11 cellular contexts compared by ENCODE assay signal in genomic region chr17:14203392-14203791, GRCh38. TPM values are rescaled to one million over a fixed set of nuclear protein-coding genes. Genes with fewer than 3 reads are reported as not detected.
DNase-seq lines count a peak whose midpoint lies in the region; ATAC-seq, FAIRE-seq and TF ChIP-seq lines count a peak whose summit lies in the region.
"Had no signal": no experiment of that assay in that cellular context is flagged by ENCODE, and none has a peak within 500 bp of the region (broad histone marks: within the 10 kb centered on the region; RNA-seq: fewer than 3 reads in every experiment).

No MANE protein-coding gene starts in this region.

- DNase-seq in AG04449 (ENCODE audit: low read depth, low spot score) (no peak), H7 (peak; percentile 58), fibroblast of pulmonary artery (ENCODE audit: low read depth) (peak; percentile 14), pancreas (no peak)
- peak; percentile 60 for DNase-seq in activated CD4-positive, alpha-beta memory T cell treated with anti-CD3 and anti-CD28 coated beads for 36 hours
- DNase-seq: activated B cell treated with CpG ODN at 0.5 μM for 24 hours, left lung, uterus had no signal

- TF ChIP-seq CTCF in AG04449 (IDR thresholded peaks at IDR 0.05; ENCODE audit: insufficient read depth, low read length, missing control alignments) (peak; percentile 12), fibroblast of pulmonary artery (IDR thresholded peaks at IDR 0.05; ENCODE audit: low read length, missing control alignments) (peak; percentile 35), pancreas (IDR thresholded peaks at IDR 0.05) (no peak)

- CTCF ChIA-PET in AG04449 (lab: Yijun Ruan, JAX) = interaction anchor here (1.4 kb wide), 1 partner anchor 9 kb away, joined by 8 read pairs; no protein-coding TSS in a partner anchor
- CTCF ChIA-PET in activated CD4-positive, alpha-beta memory T cell treated with anti-CD3 and anti-CD28 coated beads for 36 hours (lab: Charles Lee) = interaction anchor here (0.7 to 1.4 kb wide), 8 partner anchors 80 to 605 kb away, joined by 3 to 9 read pairs (median 6); partner anchors contain the start of gene HS3ST3B1

- no peak overlapping the region for H3K4me3 ChIP-seq in AG04449 (ENCODE audit: low read depth, low read length)
- H3K4me3 ChIP-seq in H7 (ENCODE audit: insufficient read depth, low read depth, low read length) = no peak overlapping the region
- no peak overlapping the region for H3K4me3 ChIP-seq in fibroblast of pulmonary artery (replicated peaks; ENCODE audit: low read depth, low read length)
- H3K4me3 ChIP-seq in pancreas = no peak overlapping the region
- H3K4me3 ChIP-seq: left lung, uterus had no signal

- H3K36me3 Mint-ChIP-seq in activated CD4-positive, alpha-beta memory T cell treated with anti-CD3 and anti-CD28 coated beads for 36 hours = peaks cover 37% of the 10 kb centered on the region

- WGBS in pancreas, 2 donors = 83 to 90% methylated on average over 3 of the region's 3 CpGs

- H3K27me3 Mint-ChIP-seq in activated CD4-positive, alpha-beta memory T cell treated with anti-CD3 and anti-CD28 coated beads for 36 hours = no peaks in the 10 kb centered on the region

- H3K9me3 Mint-ChIP-seq in activated CD4-positive, alpha-beta memory T cell treated with anti-CD3 and anti-CD28 coated beads for 36 hours = no peaks in the 10 kb centered on the region
- H3K9me3 Mint-ChIP-seq: activated B cell treated with CpG ODN at 0.5 μM for 24 hours had no signal

- H3K27ac Mint-ChIP-seq in activated CD4-positive, alpha-beta memory T cell treated with anti-CD3 and anti-CD28 coated beads for 36 hours = peak overlapping the region; percentile 77
- H3K27ac Mint-ChIP-seq: activated B cell treated with CpG ODN at 0.5 μM for 24 hours had no signal

- H3K36me3 ChIP-seq in H7 (replicated peaks; ENCODE audit: control insufficient read depth, insufficient read depth, low read length) (no peaks in the 10 kb centered on the region; the same call in 1 of the 2 replicates), pancreas (peaks cover 0 to 7% (median 3%) of the 10 kb centered on the region in 3 donors)
- H3K36me3 ChIP-seq: uterus had no signal

- POLR2A ChIA-PET in AG04449 (lab: Yijun Ruan, JAX) = no interaction called here
- POLR2A ChIA-PET in activated CD4-positive, alpha-beta memory T cell treated with anti-CD3 and anti-CD28 coated beads for 36 hours (lab: Charles Lee) = interaction anchor here (0.6 to 1.4 kb wide), 2 partner anchors 97 to 98 kb away, joined by 3 to 10 read pairs; partner anchors contain the start of gene HS3ST3B1

- H3K4me1 ChIP-seq in pancreas = peaks cover 0 to 3% (median 0%) of the 10 kb centered on the region in 3 donors
- H3K4me1 ChIP-seq: uterus had no signal

- ATAC-seq in HG03520 (IDR thresholded peaks at IDR 0.05; ENCODE audit: unreplicated experiment) (no peak), pancreas (no peak), GM21529 (IDR thresholded peaks at IDR 0.05; ENCODE audit: unreplicated experiment) (no peak), HG03469 (IDR thresholded peaks at IDR 0.05; ENCODE audit: unreplicated experiment) (no peak)
- ATAC-seq: left lung had no signal

- intact Hi-C loops in activated CD4-positive, alpha-beta memory T cell treated with anti-CD3 and anti-CD28 coated beads for 36 hours (cut with micrococcal nuclease) = loop anchor here (2.0 to 10.0 kb wide), 5 partner anchors 66 to 606 kb away; partner anchors contain the start of gene COX10
- intact Hi-C loops in pancreas (cut with DNase I) = no loop called here

- H3K4me1 Mint-ChIP-seq in activated CD4-positive, alpha-beta memory T cell treated with anti-CD3 and anti-CD28 coated beads for 36 hours (ENCODE audit: low read depth) = peaks cover 85% of the 10 kb centered on the region
- H3K4me1 Mint-ChIP-seq: activated B cell treated with CpG ODN at 0.5 μM for 24 hours had no signal

- H3K4me3 Mint-ChIP-seq in activated CD4-positive, alpha-beta memory T cell treated with anti-CD3 and anti-CD28 coated beads for 36 hours = no peak overlapping the region
- H3K4me3 Mint-ChIP-seq: activated B cell treated with CpG ODN at 0.5 μM for 24 hours had no signal

- no peaks in the 10 kb centered on the region for H3K9me3 ChIP-seq in pancreas
- H3K9me3 ChIP-seq: left lung, uterus had no signal

- no peak overlapping the region for H3K27ac ChIP-seq in pancreas
- H3K27ac ChIP-seq: left lung, uterus had no signal

- no peak for FAIRE-seq in pancreas (lab: Jason Lieb, UNC)

- no peaks in the 10 kb centered on the region for H3K27me3 ChIP-seq in H7 (ENCODE audit: control insufficient read depth, insufficient read depth, low read length)
- no peaks in the 10 kb centered on the region for H3K27me3 ChIP-seq in pancreas
- H3K27me3 ChIP-seq: left lung, uterus had no signal

RNA-seq across cellular contexts. Expression of gene CDRT15, which starts 33.3 kb away (rescaled TPM):
- total RNA-seq in H7 (2014; rRNA removed; shearing (Covaris generic)) = not detected in 2 replicates
- not detected for total RNA-seq in activated CD4-positive, alpha-beta memory T cell treated with anti-CD3 and anti-CD28 coated beads for 36 hours
- total RNA-seq in pancreas = not detected
- not detected for polyA plus RNA-seq in pancreas
- total RNA-seq: activated B cell treated with CpG ODN at 0.5 μM for 24 hours, left lung, uterus had no signal

Comparison
In these comparisons a context has a peak if more than half of its experiments do, and no peak if none do; other contexts are left out.
1. DNase-seq: peak in H7 (single experiment), activated CD4-positive, alpha-beta memory T cell treated with anti-CD3 and anti-CD28 coated beads for 36 hours (single experiment) and fibroblast of pulmonary artery (single experiment); none in AG04449 (single experiment) and pancreas (0 of 6).
2. CTCF ChIP-seq: peak in AG04449 (single experiment) and fibroblast of pulmonary artery (single experiment); none in pancreas (0 of 4).